ENCODE assay signal across 8 cellular contexts in genomic region chr3:52278510-52279069, GRCh38. TPM values are rescaled to one million over a fixed set of nuclear protein-coding genes. Genes with fewer than 3 reads are reported as not detected.
A peak's percentile ranks its signal among the peaks of the same experiment; 100 is the strongest.
DNase-seq lines count a peak whose midpoint lies in the region; ATAC-seq and TF ChIP-seq lines count a peak whose summit lies in the region.

A gene with protein sequence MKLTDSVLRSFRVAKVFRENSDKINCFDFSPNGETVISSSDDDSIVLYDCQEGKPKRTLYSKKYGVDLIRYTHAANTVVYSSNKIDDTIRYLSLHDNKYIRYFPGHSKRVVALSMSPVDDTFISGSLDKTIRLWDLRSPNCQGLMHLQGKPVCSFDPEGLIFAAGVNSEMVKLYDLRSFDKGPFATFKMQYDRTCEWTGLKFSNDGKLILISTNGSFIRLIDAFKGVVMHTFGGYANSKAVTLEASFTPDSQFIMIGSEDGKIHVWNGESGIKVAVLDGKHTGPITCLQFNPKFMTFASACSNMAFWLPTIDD (minus strand): TSS chr3:52278649. CDS start chr3:52278361, 288 bp downstream.

- peak within 1 kb of the TSS; percentile 97 to 99 (median 98) for H3K4me3 Mint-ChIP-seq in CD4-positive, CD25-positive, alpha-beta regulatory T cell

- peak; percentile 86 to 87 for ATAC-seq in CD4-positive, CD25-positive, alpha-beta regulatory T cell (ENCODE audit: low read depth in 2 of 2)
- ATAC-seq in GM19395 (IDR thresholded peaks at IDR 0.05; ENCODE audit: unreplicated experiment) (peak; percentile 86), HG03565 (IDR thresholded peaks at IDR 0.05; ENCODE audit: unreplicated experiment) (peak; percentile 67)

- TF ChIP-seq POLR2A in lower leg skin (IDR thresholded peaks at IDR 0.05), result peak in 1 of 2 donors; percentile 68

- no peak for TF ChIP-seq CTCF in lower leg skin (IDR thresholded peaks at IDR 0.05)

- H3K27ac Mint-ChIP-seq in CD4-positive, CD25-positive, alpha-beta regulatory T cell, result peak within 1 kb of the TSS; percentile 96 to 99 (median 98)

- H3K4me1 ChIP-seq in CD4-positive, CD25-positive, alpha-beta regulatory T cell (ENCODE audit: control insufficient read depth, insufficient read depth, low read length, poor library complexity, severe bottlenecking), result peaks cover 79% of the 10 kb centered on the region

- peaks cover 16 to 83% (median 55%) of the 10 kb centered on the region in 4 donors for H3K4me1 Mint-ChIP-seq in CD4-positive, CD25-positive, alpha-beta regulatory T cell

- no peaks in the 10 kb centered on the region for H3K27me3 ChIP-seq in CD4-positive, CD25-positive, alpha-beta regulatory T cell (ENCODE audit: control insufficient read depth, insufficient read depth, low read length)

- H3K9me3 Mint-ChIP-seq in CD4-positive, CD25-positive, alpha-beta regulatory T cell, result no peaks in the 10 kb centered on the region

- H3K9me3 ChIP-seq in CD4-positive, CD25-positive, alpha-beta regulatory T cell (ENCODE audit: control insufficient read depth in 2 of 2, low read length in 2 of 2), result no peaks in the 10 kb centered on the region

- peak; percentile 95 to 96 (median 95) for DNase-seq in CD4-positive, CD25-positive, alpha-beta regulatory T cell
- peak; percentile 77 for DNase-seq in NCI-H774 (lab: John Stamatoyannopoulos, UW)
- peak; percentile 98 to 99 for DNase-seq in activated CD4-positive, alpha-beta T cell treated with anti-CD3 and anti-CD28 coated beads, Interleukin-2, amount 50 U/mL, for 48 hours
- peak; percentile 69 to 94 for DNase-seq in dermis microvascular lymphatic vessel endothelial cell (ENCODE audit: low read depth in 2 of 2)
- DNase-seq in lower leg skin (ENCODE audit: low spot score in 2 of 2), result peak; percentile 95 to 99
- peak; percentile 99 for DNase-seq in stimulated activated CD4-positive, alpha-beta T cell treated with anti-CD3 and anti-CD28 coated beads, Interleukin-4, amount 100 ng/mL, for 48 hours (ENCODE audit: low read depth in 2 of 2)

- H3K27ac ChIP-seq in CD4-positive, CD25-positive, alpha-beta regulatory T cell (ENCODE audit: insufficient read depth, low read length, poor library complexity, severe bottlenecking), result peak within 1 kb of the TSS; percentile 92

- intact Hi-C loops in lower leg skin (cut with DNase I; ENCODE audit: low total_unique reads), result no loop called here

- H3K36me3 Mint-ChIP-seq in CD4-positive, CD25-positive, alpha-beta regulatory T cell, result peaks cover 16% of the 10 kb centered on the region

- WGBS in lower leg skin, 2 donors, result 1% methylated on average over 30 to 31 of the region's 58 CpGs

- H3K36me3 ChIP-seq in CD4-positive, CD25-positive, alpha-beta regulatory T cell (ENCODE audit: control insufficient read depth, insufficient read depth, low read length), result peaks cover 7% of the 10 kb centered on the region

- H3K27me3 Mint-ChIP-seq in CD4-positive, CD25-positive, alpha-beta regulatory T cell, result no peaks in the 10 kb centered on the region

- peak within 1 kb of the TSS; percentile 98 for H3K4me3 ChIP-seq in CD4-positive, CD25-positive, alpha-beta regulatory T cell (ENCODE audit: low read depth, low read length)
- H3K4me3 ChIP-seq in lower leg skin (ENCODE audit: low read depth, poor library complexity, severe bottlenecking), result peak within 1 kb of the TSS; percentile 70

RNA-seq across cellular contexts. Expression of the gene that starts here (rescaled TPM):
- total RNA-seq in CD4-positive, CD25-positive, alpha-beta regulatory T cell, result 116 TPM
- polyA plus RNA-seq in CD4-positive, CD25-positive, alpha-beta regulatory T cell, result 100 to 1,000 TPM in 2 of 4 donors, 10 to 100 TPM in 2; 85.9 to 111 (median 103) TPM
- total RNA-seq in dermis microvascular lymphatic vessel endothelial cell (75.5 and 93.7 TPM in 2 replicates), lower leg skin (10 to 100 TPM; 49.5 to 60.3 (median 56.3) TPM)

Comparison
In these comparisons a context has a peak if more than half of its experiments do, and no peak if none do; other contexts are left out.
1. Peak in every context shown above with its lines: DNase-seq, ATAC-seq, H3K4me3 ChIP-seq and H3K27ac ChIP-seq.